In genomic region chr17:40735016-40735415, GRCh38 we compare ENCODE assay signal across 1 cellular context.
TF ChIP-seq lines count a peak whose summit lies in the region.

No MANE protein-coding gene starts in this region.

TF ChIP-seq in A549, 52 proteins besides CTCF, POLR2A, EP300 and RAD21 (continued from another document):
- TF ChIP-seq ELK1 (IDR thresholded peaks at IDR 0.05; ENCODE audit: low read depth, low read length) (no peak), MAZ (IDR thresholded peaks at IDR 0.05; ENCODE audit: borderline replicate concordance, low read depth, low read length) (no peak), RNF2 (IDR thresholded peaks at IDR 0.05; ENCODE audit: borderline replicate concordance, low read depth) (no peak), TFCP2L1 (CRISPR knock-in tag; IDR thresholded peaks at IDR 0.05) (no peak), E2F6 (IDR thresholded peaks at IDR 0.05; ENCODE audit: borderline replicate concordance, low read depth) (no peak), MAFK (IDR thresholded peaks at IDR 0.05; ENCODE audit: partially characterized antibody) (no peak), FOSL2 (IDR thresholded peaks at IDR 0.05) (no peak), FOSL2 (CRISPR knock-in tag; IDR thresholded peaks at IDR 0.05) (no peak), HOXB13 (CRISPR knock-in tag; IDR thresholded peaks at IDR 0.05; ENCODE audit: low read depth) (no peak), RARB (CRISPR knock-in tag; IDR thresholded peaks at IDR 0.05) (no peak), NPAS2 (CRISPR knock-in tag; IDR thresholded peaks at IDR 0.05; ENCODE audit: borderline replicate concordance) (no peak), HMGXB4 (CRISPR knock-in tag; IDR thresholded peaks at IDR 0.05; ENCODE audit: borderline replicate concordance) (no peak), CHD2 (IDR thresholded peaks at IDR 0.05; ENCODE audit: low read length, partially characterized antibody) (no peak), RCOR1 (IDR thresholded peaks at IDR 0.05; ENCODE audit: low read depth, low read length) (no peak), RFX5 (IDR thresholded peaks at IDR 0.05) (no peak), ESRRA (IDR thresholded peaks at IDR 0.05; ENCODE audit: borderline replicate concordance, low read length) (no peak), HOXA7 (CRISPR knock-in tag; IDR thresholded peaks at IDR 0.05) (no peak), NR3C1 (IDR thresholded peaks at IDR 0.05) (no peak)
